20 cellular contexts compared by ENCODE assay signal in the genomic region with DNA sequence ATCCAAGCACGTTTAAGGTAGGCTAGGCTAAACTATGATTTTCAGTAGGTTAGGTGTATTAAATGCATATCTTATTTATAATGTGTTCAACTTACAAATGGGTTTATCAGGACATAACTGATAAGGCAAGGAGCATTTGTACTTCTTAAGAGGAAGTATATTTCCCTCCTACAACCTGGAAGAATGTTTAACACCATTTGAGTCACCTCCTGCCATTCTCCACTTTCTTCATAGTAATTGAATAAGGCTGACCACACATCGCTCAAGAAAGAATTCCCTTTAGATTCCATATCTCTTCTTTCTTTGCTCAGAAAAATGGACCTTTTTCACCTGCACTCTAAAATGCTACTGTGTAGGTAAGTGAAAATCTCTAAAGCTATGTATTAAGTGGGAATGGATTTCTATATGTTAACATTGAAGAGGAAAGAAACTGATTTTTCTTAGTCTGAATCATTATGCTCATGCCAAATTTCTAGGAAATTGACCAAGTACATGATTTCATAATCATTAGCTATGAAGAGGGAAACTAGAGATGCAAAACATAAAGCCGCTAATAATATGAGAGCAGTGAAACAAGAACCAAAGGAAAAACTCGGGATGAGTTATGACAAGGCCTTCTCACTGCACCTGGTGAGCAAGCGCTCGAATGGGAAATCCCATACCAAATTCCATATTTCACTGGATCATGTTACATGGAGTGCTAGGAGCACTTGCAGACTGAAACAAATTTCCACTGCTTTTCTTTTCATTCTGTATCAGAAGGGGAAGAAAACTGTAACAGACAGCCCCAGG.
DNase-seq lines count a peak whose midpoint lies in the region; ATAC-seq, FAIRE-seq and TF ChIP-seq lines count a peak whose summit lies in the region.
"Had no signal": no experiment of that assay in that cellular context is flagged by ENCODE, and none has a peak within 500 bp of the region (broad histone marks: within the 10 kb centered on the region; RNA-seq: fewer than 3 reads in every experiment).

No MANE protein-coding gene starts in this region.

- 90 to 94% (median 92%) methylated on average over 6 of the region's 6 CpGs for WGBS in heart left ventricle, 4 donors

- DNase-seq in left ventricle myocardium inferior (no peak), heart left ventricle (no peak), amniotic epithelial cell (ENCODE audit: low read depth) (peak; percentile 84), glomerular visceral epithelial cell (ENCODE audit: extremely low spot score) (peak; percentile 11), urothelium cell line (ENCODE audit: low spot score) (no peak)
- no peak for DNase-seq in effector memory CD4-positive, alpha-beta T cell
- DNase-seq in stimulated activated naive CD4-positive, alpha-beta T cell (lab: John Stamatoyannopoulos, UW): no peak
- no peak for DNase-seq in stimulated activated naive CD4-positive, alpha-beta T cell treated with Interleukin-2 at 50 U/mL for 16 hours (lab: John Stamatoyannopoulos, UW)
- DNase-seq: activated CD4-positive, alpha-beta T cell treated with anti-CD3 and anti-CD28 coated beads for 4 hours; activated naive CD8-positive, alpha-beta T cell treated with anti-CD3 and anti-CD28 coated beads for 36 hours; activated T-cell treated with anti-CD3 and anti-CD28 coated beads, Interleukin-2, amount 50 U/mL, for 24 hours; COR-L47; GF-D8; natural killer cell; NCI-H1436 treated with DMSO at 0.1 percent for 48 hours; right cardiac atrium; SIG-M5; stimulated activated CD4-positive, alpha-beta T cell treated with anti-CD3 and anti-CD28 coated beads, Interleukin-2, amount 100 ng/mL, for 48 hours; stimulated activated CD8-positive, alpha-beta memory T cell treated with anti-CD3 and anti-CD28 coated beads, Interleukin-4, amount 100 ng/mL, for 48 hours; T-helper 9 cell had no signal

- TF ChIP-seq CTCF in left ventricle myocardium inferior (IDR thresholded peaks at IDR 0.05; ENCODE audit: borderline replicate concordance) (no peak), heart left ventricle (IDR thresholded peaks at IDR 0.05) (no peak)

- H3K27me3 ChIP-seq in left ventricle myocardium inferior (ENCODE audit: low read depth): no peaks in the 10 kb centered on the region
- H3K27me3 ChIP-seq in heart left ventricle: no peaks in the 10 kb centered on the region
- no peaks in the 10 kb centered on the region for H3K27me3 ChIP-seq in effector memory CD4-positive, alpha-beta T cell (replicated peaks; ENCODE audit: control insufficient read depth, insufficient read depth, low read length, poor library complexity, severe bottlenecking)

- H3K27ac ChIP-seq in left ventricle myocardium inferior (replicated peaks) (peak overlapping the region; percentile 53), heart left ventricle (no peak overlapping the region)
- no peak overlapping the region for H3K27ac ChIP-seq in effector memory CD4-positive, alpha-beta T cell (ENCODE audit: insufficient read depth, low read length, poor library complexity, severe bottlenecking)

- ATAC-seq in heart left ventricle: no peak
- ATAC-seq: natural killer cell had no signal

- intact Hi-C loops in left ventricle myocardium inferior (cut with micrococcal nuclease) (no loop called here), heart left ventricle (cut with DNase I) (no loop called here)

- H3K36me3 ChIP-seq in left ventricle myocardium inferior (no peaks in the 10 kb centered on the region), heart left ventricle (no peaks in the 10 kb centered on the region)
- H3K36me3 ChIP-seq in effector memory CD4-positive, alpha-beta T cell (ENCODE audit: control insufficient read depth, insufficient read depth, low read length): no peaks in the 10 kb centered on the region

- no peak for FAIRE-seq in urothelium cell line (lab: Jason Lieb, UNC)

- H3K9me3 ChIP-seq in left ventricle myocardium inferior (replicated peaks) (no peaks in the 10 kb centered on the region), heart left ventricle (no peaks in the 10 kb centered on the region)
- no peaks in the 10 kb centered on the region for H3K9me3 ChIP-seq in effector memory CD4-positive, alpha-beta T cell (ENCODE audit: control insufficient read depth, low read length)

- H3K4me3 ChIP-seq in left ventricle myocardium inferior: no peak overlapping the region
- no peak overlapping the region for H3K4me3 ChIP-seq in heart left ventricle
- no peak overlapping the region for H3K4me3 ChIP-seq in effector memory CD4-positive, alpha-beta T cell (ENCODE audit: insufficient read depth, low read depth, low read length, poor library complexity, severe bottlenecking)

- no peak for TF ChIP-seq POLR2A in heart left ventricle (IDR thresholded peaks at IDR 0.05)

- H3K4me1 ChIP-seq in left ventricle myocardium inferior: peaks cover 21% of the 10 kb centered on the region
- H3K4me1 ChIP-seq in heart left ventricle: peaks cover 0 to 23% (median 6%) of the 10 kb centered on the region in 12 donors
- no peaks in the 10 kb centered on the region for H3K4me1 ChIP-seq in effector memory CD4-positive, alpha-beta T cell (ENCODE audit: control insufficient read depth, insufficient read depth, low read length, poor library complexity, severe bottlenecking)

Comparison
In these comparisons a context has a peak if more than half of its experiments do, and no peak if none do; other contexts are left out.
1. DNase-seq: peak in amniotic epithelial cell (single experiment) and glomerular visceral epithelial cell (single experiment); none in left ventricle myocardium inferior (single experiment), heart left ventricle (0 of 5), effector memory CD4-positive, alpha-beta T cell (0 of 3), stimulated activated naive CD4-positive, alpha-beta T cell (0 of 6), stimulated activated naive CD4-positive, alpha-beta T cell treated with Interleukin-2 at 50 U/mL for 16 hours (single experiment) and urothelium cell line (single experiment).